In the genomic region with DNA sequence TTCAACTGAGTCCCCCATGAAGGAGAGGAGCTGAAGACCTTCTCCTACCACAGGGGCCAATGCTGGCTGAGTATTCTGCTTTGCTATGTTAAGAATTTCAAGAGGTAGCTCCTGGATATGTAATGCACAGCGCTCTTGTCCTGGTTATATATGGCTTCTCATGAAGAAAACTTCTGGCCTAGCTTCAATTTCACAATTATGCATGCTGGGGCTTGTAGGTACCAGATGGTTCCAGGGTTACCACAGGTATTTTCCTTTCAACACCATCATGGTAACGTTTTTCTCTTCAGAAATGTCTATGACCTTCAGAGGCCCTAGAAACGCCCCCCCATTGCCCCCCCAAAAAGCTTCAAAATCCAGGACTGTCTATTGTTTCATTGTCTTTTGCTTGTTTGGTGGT, we compare ENCODE assay signal across 22 cellular contexts.
A peak's percentile ranks its signal among the peaks of the same experiment; 100 is the strongest.
DNase-seq lines count a peak whose midpoint lies in the region; ATAC-seq lines count a peak whose summit lies in the region.
"Had no signal": no experiment of that assay in that cellular context is flagged by ENCODE, and none has a peak within 500 bp of the region (broad histone marks: within the 10 kb centered on the region; RNA-seq: fewer than 3 reads in every experiment).

No MANE protein-coding gene starts in this region.

- H3K27ac ChIP-seq in substantia nigra (ENCODE audit: low read depth, low read length, poor library complexity, severe bottlenecking) = no peak overlapping the region
- H3K27ac ChIP-seq: Peyer's patch had no signal

- intact Hi-C loops in activated naive CD4-positive, alpha-beta T cell treated with anti-CD3 and anti-CD28 coated beads for 36 hours (cut with micrococcal nuclease) = no loop called here

- peaks cover 75% of the 10 kb centered on the region for H3K4me1 Mint-ChIP-seq in activated naive CD4-positive, alpha-beta T cell treated with anti-CD3 and anti-CD28 coated beads for 36 hours (ENCODE audit: low read depth)
- H3K4me1 Mint-ChIP-seq in activated naive CD4-positive, alpha-beta T cell treated with anti-CD3 and anti-CD28 coated beads, Interleukin-2, amount 10 ng/mL, durations not matched to agents 7 days and 5 days = peaks cover 15% of the 10 kb centered on the region
- peaks cover 53% of the 10 kb centered on the region for H3K4me1 Mint-ChIP-seq in activated T-helper 17 cell treated with anti-CD3 and anti-CD28 coated beads, Interleukin-2, amount 50 U/mL, for 72 hours

- no peak overlapping the region for H3K4me3 Mint-ChIP-seq in activated naive CD4-positive, alpha-beta T cell treated with anti-CD3 and anti-CD28 coated beads for 36 hours
- H3K4me3 Mint-ChIP-seq in activated naive CD4-positive, alpha-beta T cell treated with anti-CD3 and anti-CD28 coated beads, Interleukin-2, amount 10 ng/mL, durations not matched to agents 7 days and 5 days = no peak overlapping the region
- H3K4me3 Mint-ChIP-seq in activated T-helper 17 cell treated with anti-CD3 and anti-CD28 coated beads, Interleukin-2, amount 50 U/mL, for 72 hours = peak overlapping the region; percentile 87
- H3K4me3 Mint-ChIP-seq: CD8-positive, alpha-beta T cell had no signal

- DNase-seq in activated naive CD4-positive, alpha-beta T cell treated with anti-CD3 and anti-CD28 coated beads for 36 hours = no peak
- DNase-seq in activated naive CD4-positive, alpha-beta T cell treated with anti-CD3 and anti-CD28 coated beads, Interleukin-2, amount 10 ng/mL, durations not matched to agents 7 days and 5 days = no peak
- DNase-seq in ecto neural progenitor cell (ENCODE audit: low spot score) (peak; percentile 4), substantia nigra (lab: John Stamatoyannopoulos, UW) (no peak)
- DNase-seq in stimulated activated CD4-positive, alpha-beta T cell treated with anti-CD3 and anti-CD28 coated beads, Interleukin-4, amount 100 ng/mL, for 1 hour = no peak
- no peak for DNase-seq in stimulated activated CD4-positive, alpha-beta T cell treated with anti-CD3 and anti-CD28 coated beads, Interleukin-4, amount 100 ng/mL, for 24 hours
- DNase-seq: AML-193; C1 segment of cervical spinal cord; CD8-positive, alpha-beta T cell; GF-D8; GOT3; KG1; NCI-H1105; NCI-H146; NCI-H2081; NCI-H446; NCI-H526; Peyer's patch; Right ventricle myocardium superior had no signal

- H3K9me3 Mint-ChIP-seq in activated naive CD4-positive, alpha-beta T cell treated with anti-CD3 and anti-CD28 coated beads for 36 hours = peaks cover 30% of the 10 kb centered on the region
- H3K9me3 Mint-ChIP-seq in activated naive CD4-positive, alpha-beta T cell treated with anti-CD3 and anti-CD28 coated beads, Interleukin-2, amount 10 ng/mL, durations not matched to agents 7 days and 5 days = peaks cover 24% of the 10 kb centered on the region
- peaks cover 5% of the 10 kb centered on the region for H3K9me3 Mint-ChIP-seq in activated T-helper 17 cell treated with anti-CD3 and anti-CD28 coated beads, Interleukin-2, amount 50 U/mL, for 72 hours

- peak overlapping the region; percentile 27 for H3K27ac Mint-ChIP-seq in activated naive CD4-positive, alpha-beta T cell treated with anti-CD3 and anti-CD28 coated beads for 36 hours
- no peak overlapping the region for H3K27ac Mint-ChIP-seq in activated naive CD4-positive, alpha-beta T cell treated with anti-CD3 and anti-CD28 coated beads, Interleukin-2, amount 10 ng/mL, durations not matched to agents 7 days and 5 days
- peak overlapping the region; percentile 89 for H3K27ac Mint-ChIP-seq in activated T-helper 17 cell treated with anti-CD3 and anti-CD28 coated beads, Interleukin-2, amount 50 U/mL, for 72 hours
- H3K27ac Mint-ChIP-seq: CD8-positive, alpha-beta T cell had no signal

- peaks cover 30% of the 10 kb centered on the region for H3K36me3 Mint-ChIP-seq in activated naive CD4-positive, alpha-beta T cell treated with anti-CD3 and anti-CD28 coated beads for 36 hours (ENCODE audit: low read depth)
- peaks cover 17% of the 10 kb centered on the region for H3K36me3 Mint-ChIP-seq in activated naive CD4-positive, alpha-beta T cell treated with anti-CD3 and anti-CD28 coated beads, Interleukin-2, amount 10 ng/mL, durations not matched to agents 7 days and 5 days
- H3K36me3 Mint-ChIP-seq in activated T-helper 17 cell treated with anti-CD3 and anti-CD28 coated beads, Interleukin-2, amount 50 U/mL, for 72 hours (ENCODE audit: low read depth) = peaks cover 24% of the 10 kb centered on the region

- no peak for ATAC-seq in activated T-helper 17 cell treated with anti-CD3 and anti-CD28 coated beads, Interleukin-2, amount 50 U/mL, for 72 hours (replicated peaks)
- no peak for ATAC-seq in GM21737 (IDR thresholded peaks at IDR 0.05; ENCODE audit: unreplicated experiment)
- ATAC-seq: CD8-positive, alpha-beta T cell; HCT116 had no signal

- CTCF ChIA-PET in activated naive CD4-positive, alpha-beta T cell treated with anti-CD3 and anti-CD28 coated beads for 36 hours (lab: Charles Lee) = interaction anchor here (0.5 to 1.1 kb wide), 4 partner anchors 10 to 212 kb away, joined by 3 to 4 read pairs (median 4); no protein-coding TSS in a partner anchor
- CTCF ChIA-PET in activated naive CD4-positive, alpha-beta T cell treated with anti-CD3 and anti-CD28 coated beads, Interleukin-2, amount 10 ng/mL, durations not matched to agents 7 days and 5 days (lab: Charles Lee) = interaction anchor here (1.3 kb wide), 1 partner anchor 69 kb away, joined by 3 read pairs; no protein-coding TSS in a partner anchor

- no peaks in the 10 kb centered on the region for H3K27me3 Mint-ChIP-seq in activated naive CD4-positive, alpha-beta T cell treated with anti-CD3 and anti-CD28 coated beads for 36 hours (ENCODE audit: low read depth)
- no peaks in the 10 kb centered on the region for H3K27me3 Mint-ChIP-seq in activated naive CD4-positive, alpha-beta T cell treated with anti-CD3 and anti-CD28 coated beads, Interleukin-2, amount 10 ng/mL, durations not matched to agents 7 days and 5 days
- no peaks in the 10 kb centered on the region for H3K27me3 Mint-ChIP-seq in activated T-helper 17 cell treated with anti-CD3 and anti-CD28 coated beads, Interleukin-2, amount 50 U/mL, for 72 hours
